Comparison of ENCODE assay signal across 8 cellular contexts in genomic region chr2:70191244-70191735, GRCh38. TPM values are rescaled to one million over a fixed set of nuclear protein-coding genes. Genes with fewer than 3 reads are reported as not detected.
DNase-seq lines count a peak whose midpoint lies in the region; ATAC-seq and TF ChIP-seq lines count a peak whose summit lies in the region.

No MANE protein-coding gene starts in this region.

- WGBS in sigmoid colon, 2 donors = 68 to 71% methylated on average over 13 of the region's 13 CpGs

- intact Hi-C loops in sigmoid colon (cut with DNase I) = loop anchor here (2.0 to 5.0 kb wide), 4 partner anchors 48 to 104 kb away; partner anchors contain the start of genes PCBP1, SNRPG and TIA1

- TF ChIP-seq CTCF in GM12865 (IDR thresholded peaks at IDR 0.05; ENCODE audit: insufficient read depth, low read depth, low read length, missing control alignments) = no peak
- no peak for TF ChIP-seq CTCF in fibroblast of pulmonary artery (IDR thresholded peaks at IDR 0.05; ENCODE audit: low read length, missing control alignments)
- TF ChIP-seq CTCF in sigmoid colon (IDR thresholded peaks at IDR 0.05) = no peak

- H3K36me3 ChIP-seq in sigmoid colon = no peaks in the 10 kb centered on the region

- DNase-seq in GM12865 (ENCODE audit: low read depth) = no peak
- no peak for DNase-seq in T-helper 17 cell
- DNase-seq in fibroblast of pulmonary artery (ENCODE audit: low read depth) = no peak
- no peak for DNase-seq in sigmoid colon
- no peak for DNase-seq in amygdala (lab: John Stamatoyannopoulos, UW)
- no peak for DNase-seq in NCI-H446 (lab: John Stamatoyannopoulos, UW)
- DNase-seq in NCI-H2029 treated with DMSO at 0.1 percent for 48 hours (lab: John Stamatoyannopoulos, UW) = no peak

- H3K4me3 Mint-ChIP-seq in T-helper 17 cell = peak overlapping the region; percentile 99

- no peak for TF ChIP-seq POLR2A in sigmoid colon (IDR thresholded peaks at IDR 0.05)

- H3K27me3 ChIP-seq in sigmoid colon = no peaks in the 10 kb centered on the region

- no peaks in the 10 kb centered on the region for H3K36me3 Mint-ChIP-seq in T-helper 17 cell (ENCODE audit: low read depth)

- H3K27ac ChIP-seq in sigmoid colon = peak overlapping the region; percentile 95 to 98 (median 96)

- peak overlapping the region; percentile 77 for H3K4me3 ChIP-seq in GM12865 (ENCODE audit: low read depth, low read length)
- peak overlapping the region; percentile 92 for H3K4me3 ChIP-seq in fibroblast of pulmonary artery (replicated peaks; ENCODE audit: low read depth, low read length)
- peak overlapping the region; percentile 77 to 91 (median 81) for H3K4me3 ChIP-seq in sigmoid colon

- ATAC-seq in T-helper 17 cell (no peak), GM21367 (IDR thresholded peaks at IDR 0.05; ENCODE audit: unreplicated experiment) (no peak)

- no peak for TF ChIP-seq EP300 in sigmoid colon (IDR thresholded peaks at IDR 0.05)

- H3K9me3 ChIP-seq in T-helper 17 cell (ENCODE audit: control insufficient read depth, low read length, poor library complexity, severe bottlenecking) (no peaks in the 10 kb centered on the region), sigmoid colon (no peaks in the 10 kb centered on the region)

- peaks cover 13% of the 10 kb centered on the region for H3K4me1 Mint-ChIP-seq in T-helper 17 cell

- peaks cover 0 to 11% (median 5%) of the 10 kb centered on the region in 4 donors for H3K4me1 ChIP-seq in sigmoid colon

- no peaks in the 10 kb centered on the region for H3K27me3 Mint-ChIP-seq in T-helper 17 cell

- peak overlapping the region; percentile 99 for H3K27ac Mint-ChIP-seq in T-helper 17 cell

RNA-seq across cellular contexts. Expression of gene C2orf42, which starts 0.5 kb away (rescaled TPM):
- total RNA-seq in T-helper 17 cell (10 to 100 TPM; 13.7 to 18.1 TPM), sigmoid colon (10 to 100 TPM in 3 of 4 donors, 1 to 10 TPM in 1; 8.8 to 24.3 (median 21.8) TPM)
- 1 to 10 TPM; 5.1 to 8.5 (median 5.4) TPM for polyA plus RNA-seq in sigmoid colon

RNA-seq across cellular contexts. Expression of gene TIA1, which starts 57.1 kb away (rescaled TPM):
- 10 to 100 TPM; 68.1 to 78.2 TPM for total RNA-seq in T-helper 17 cell
- 100 to 1,000 TPM in 2 of 4 donors, 10 to 100 TPM in 2; 94.8 to 132 (median 105) TPM for total RNA-seq in sigmoid colon
- polyA plus RNA-seq in sigmoid colon = 10 to 100 TPM in 2 of 3 donors, 1 to 10 TPM in 1; 9.7 to 41.6 (median 12.6) TPM
